Comparison of ENCODE assay signal across 8 cellular contexts in the genomic region with DNA sequence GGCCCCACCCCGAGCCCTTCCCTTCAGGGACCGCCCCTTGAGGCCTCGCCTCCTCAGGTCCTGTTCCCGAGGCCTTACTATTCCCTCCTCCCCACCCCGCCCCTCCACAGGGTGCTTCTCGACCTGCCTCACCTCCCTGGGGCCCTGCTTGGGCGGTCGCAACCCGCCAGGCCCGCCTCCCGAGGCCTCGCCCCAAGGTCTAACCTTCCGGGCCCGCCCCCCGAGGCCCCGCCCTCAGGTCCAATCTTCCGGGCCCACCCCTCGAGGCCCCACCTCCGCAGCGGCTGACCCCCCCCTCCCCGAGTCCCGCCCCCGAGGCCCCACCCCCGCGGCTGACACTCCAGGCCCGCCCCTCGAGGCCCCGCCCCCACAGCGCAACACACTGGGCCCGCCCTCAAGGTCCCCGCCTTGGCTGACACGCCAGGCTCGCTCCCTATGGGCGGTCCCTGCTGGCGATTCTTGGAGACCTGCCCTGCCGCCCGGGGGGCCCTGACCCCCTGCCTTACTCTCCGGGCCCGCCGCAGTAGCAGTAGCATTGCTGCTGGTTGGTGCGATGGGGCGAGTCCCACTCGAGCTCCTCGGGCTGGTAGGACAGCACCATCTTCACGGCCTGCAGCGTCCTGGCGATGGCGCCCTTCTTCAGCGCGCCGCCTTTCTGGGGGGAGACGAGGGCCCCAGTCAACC. TPM values are rescaled to one million over a fixed set of nuclear protein-coding genes. Genes with fewer than 3 reads are reported as not detected.
DNase-seq lines count a peak whose midpoint lies in the region; FAIRE-seq and TF ChIP-seq lines count a peak whose summit lies in the region.

No MANE protein-coding gene starts in this region.

- no peaks in the 10 kb centered on the region for H4K20me1 ChIP-seq in keratinocyte (ENCODE audit: control insufficient read depth, extremely low read depth, insufficient read depth, low read length)

- CTCF ChIA-PET in HEK293 (lab: Yijun Ruan, JAX): interaction anchor here (0.6 to 1.3 kb wide), 5 partner anchors 10 to 103 kb away, joined by 3 to 4 read pairs (median 3); no protein-coding TSS in a partner anchor

- H3K4me1 ChIP-seq in HEK293 (ENCODE audit: control insufficient read depth, insufficient read depth, low read length) (no peaks in the 10 kb centered on the region), keratinocyte (ENCODE audit: control insufficient read depth, extremely low read depth, insufficient read depth, low read length) (peaks cover 21% of the 10 kb centered on the region)

- TF ChIP-seq CTCF in HEK293 (tag by site-specific recombination; IDR thresholded peaks at IDR 0.05) (peak; percentile 73), keratinocyte (optimal IDR thresholded peaks at IDR 0.05 in 1 of 3, IDR thresholded peaks at IDR 0.05 in 1 of 3, conservative IDR thresholded peaks at IDR 0.05 in 1 of 3; ENCODE audit: extremely low read depth in 1 of 3, insufficient read depth in 2 of 3, low read length in 3 of 3) (peak; percentile 43 to 84 (median 70))

- no peaks in the 10 kb centered on the region for H3K27me3 ChIP-seq in keratinocyte (ENCODE audit: control insufficient read depth, extremely low read depth, insufficient read depth, low read length)

- peak; percentile 98 for DNase-seq in NAMALWA (ENCODE audit: low spot score)
- peak; percentile 98 to 99 (median 99) for DNase-seq in activated CD4-positive, CD25-positive, alpha-beta regulatory T cell (lab: John Stamatoyannopoulos, UW)
- peak; percentile 95 for DNase-seq in central memory CD4-positive, alpha-beta T cell
- DNase-seq in keratinocyte (ENCODE audit: low read depth, low spot score): peak; percentile 94
- DNase-seq in stimulated activated CD4-positive, alpha-beta T cell treated with anti-CD3 and anti-CD28 coated beads, Interleukin-12 subunit alpha, Interleukin-12 subunit beta, amount 100 ng/mL, for 48 hours (ENCODE audit: low read depth in 2 of 3, low spot score in 1 of 3): peak; percentile 95 to 97 (median 96)
- DNase-seq in KG1 (lab: John Stamatoyannopoulos, UW): no peak

- no peaks in the 10 kb centered on the region for H3K9me3 ChIP-seq in HEK293 (ENCODE audit: control insufficient read depth, insufficient read depth, low read depth, low read length)
- H3K9me3 ChIP-seq in keratinocyte (ENCODE audit: control insufficient read depth, low read depth, low read length): no peaks in the 10 kb centered on the region

- peak overlapping the region; percentile 69 for H3K9ac ChIP-seq in keratinocyte (ENCODE audit: control insufficient read depth, extremely low read depth, insufficient read depth, low read length)

- H3K9me1 ChIP-seq in keratinocyte (ENCODE audit: control insufficient read depth, extremely low read depth, insufficient read depth, low read length): no peaks in the 10 kb centered on the region

- H3K4me3 ChIP-seq in HEK293 (ENCODE audit: low read depth, low read length) (peak overlapping the region; percentile 20), keratinocyte (ENCODE audit: control insufficient read depth in 2 of 3, extremely low read depth in 1 of 3, insufficient read depth in 2 of 3, low read depth in 1 of 3, low read length in 3 of 3) (peak overlapping the region; percentile 50 to 70 (median 68))

- TF ChIP-seq POLR2A in GM10847 (IDR thresholded peaks at IDR 0.05; ENCODE audit: extremely low read depth, insufficient read length): peak; percentile 31

- H3K27ac ChIP-seq in HEK293 (ENCODE audit: extremely low read depth, low read depth, low read length) (0 out of 2 replicates have a peak overlapping the region, but pooled peaks have one; percentile 12), keratinocyte (ENCODE audit: control insufficient read depth, insufficient read depth, low read length) (peak overlapping the region; percentile 85)

- H3K79me2 ChIP-seq in keratinocyte (ENCODE audit: control insufficient read depth, insufficient read depth, low read length): no peaks in the 10 kb centered on the region

- dilution Hi-C loops in keratinocyte (cut with MboI; ENCODE audit: extremely low pct_ligation_motif_present, low sequenced_read_pairs): no loop called here

- peak overlapping the region; percentile 94 for H2AFZ ChIP-seq in keratinocyte (ENCODE audit: control insufficient read depth, low read length)

- POLR2A ChIA-PET in HEK293 (lab: Yijun Ruan, JAX): interaction anchor here (1.4 to 2.3 kb wide), 2 partner anchors 9 to 75 kb away, joined by 5 to 11 read pairs; a partner anchor contains a TSS

- FAIRE-seq in keratinocyte (lab: Jason Lieb, UNC): no peak

- H3K36me3 ChIP-seq in HEK293 (ENCODE audit: control insufficient read depth in 2 of 2, insufficient read depth in 1 of 2, low read length in 2 of 2) (peaks cover 0 to 53% of the 10 kb centered on the region in 2 experiments; a peak in 2 of 3 replicates), keratinocyte (ENCODE audit: control insufficient read depth in 2 of 2, extremely low read depth in 1 of 2, insufficient read depth in 2 of 2, low read length in 2 of 2) (peaks cover 1 to 40% of the 10 kb centered on the region in 2 experiments)

- H3K4me2 ChIP-seq in keratinocyte (ENCODE audit: control insufficient read depth, extremely low read depth, insufficient read depth, low read depth, low read length): peak overlapping the region; percentile 89

TF ChIP-seq in HEK293, 187 proteins besides CTCF, POLR2A, EP300 and RAD21 (continues in another document):
- TF ChIP-seq ZNF335 (tag by site-specific recombination; conservative IDR thresholded peaks at IDR 0.05) (peak; percentile 85), KLF10 (tag by site-specific recombination; IDR thresholded peaks at IDR 0.05) (no peak), HOXA7 (CRISPR knock-in tag; IDR thresholded peaks at IDR 0.05; ENCODE audit: borderline replicate concordance) (no peak)
- TF ChIP-seq, protein P1, sequence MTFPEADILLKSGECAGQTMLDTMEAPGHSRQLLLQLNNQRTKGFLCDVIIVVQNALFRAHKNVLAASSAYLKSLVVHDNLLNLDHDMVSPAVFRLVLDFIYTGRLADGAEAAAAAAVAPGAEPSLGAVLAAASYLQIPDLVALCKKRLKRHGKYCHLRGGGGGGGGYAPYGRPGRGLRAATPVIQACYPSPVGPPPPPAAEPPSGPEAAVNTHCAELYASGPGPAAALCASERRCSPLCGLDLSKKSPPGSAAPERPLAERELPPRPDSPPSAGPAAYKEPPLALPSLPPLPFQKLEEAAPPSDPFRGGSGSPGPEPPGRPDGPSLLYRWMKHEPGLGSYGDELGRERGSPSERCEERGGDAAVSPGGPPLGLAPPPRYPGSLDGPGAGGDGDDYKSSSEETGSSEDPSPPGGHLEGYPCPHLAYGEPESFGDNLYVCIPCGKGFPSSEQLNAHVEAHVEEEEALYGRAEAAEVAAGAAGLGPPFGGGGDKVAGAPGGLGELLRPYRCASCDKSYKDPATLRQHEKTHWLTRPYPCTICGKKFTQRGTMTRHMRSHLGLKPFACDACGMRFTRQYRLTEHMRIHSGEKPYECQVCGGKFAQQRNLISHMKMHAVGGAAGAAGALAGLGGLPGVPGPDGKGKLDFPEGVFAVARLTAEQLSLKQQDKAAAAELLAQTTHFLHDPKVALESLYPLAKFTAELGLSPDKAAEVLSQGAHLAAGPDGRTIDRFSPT (tag by site-specific recombination; IDR thresholded peaks at IDR 0.05): peak; percentile 56; the same call in 1 of the 2 replicates

RNA-seq across cellular contexts. Expression of a gene that starts 8.2 kb away (rescaled TPM):
- polyA plus RNA-seq in keratinocyte: 7.3 to 31.4 TPM (median 11.7 TPM) in 3 replicates
- polyA plus RNA-seq in keratinocyte (2011; ENCODE audit: low read depth): 5.5 TPM
- polyA plus RNA-seq in keratinocyte (2011; cell fraction: cytosol; rRNA removed): 10.0 and 13.5 TPM in 2 replicates
- polyA plus RNA-seq in keratinocyte (2011; cell fraction: nucleus; rRNA removed): 8.5 and 9.0 TPM in 2 replicates
- 4.6 and 24.5 TPM in 2 replicates for polyA plus RNA-seq in keratinocyte (2012; ENCODE audit: low replicate concordance)
- 7.7 to 63.6 TPM (median 20.9 TPM) in 3 replicates for polyA minus RNA-seq in keratinocyte
- polyA minus RNA-seq in keratinocyte (2011; cell fraction: cytosol; rRNA and poly(A)+ RNA removed): 18.2 TPM
- polyA minus RNA-seq in keratinocyte (2011; cell fraction: nucleus; rRNA and poly(A)+ RNA removed): 4.7 and 5.7 TPM in 2 replicates

RNA-seq across cellular contexts. Expression of a gene that starts 26.1 kb away (rescaled TPM):
- polyA plus RNA-seq in keratinocyte: 39.4 to 55.2 TPM (median 41.6 TPM) in 3 replicates
- polyA plus RNA-seq in keratinocyte (2011; ENCODE audit: low read depth): 39.4 TPM
- 30.9 and 59.7 TPM in 2 replicates for polyA plus RNA-seq in keratinocyte (2011; cell fraction: cytosol; rRNA removed)
- polyA plus RNA-seq in keratinocyte (2011; cell fraction: nucleus; rRNA removed): 35.6 and 44.6 TPM in 2 replicates
- polyA plus RNA-seq in keratinocyte (2012; ENCODE audit: low replicate concordance): 20.5 and 31.8 TPM in 2 replicates
- 14.5 to 47.0 TPM (median 32.2 TPM) in 3 replicates for polyA minus RNA-seq in keratinocyte
- polyA minus RNA-seq in keratinocyte (2011; cell fraction: cytosol; rRNA and poly(A)+ RNA removed): 74.6 TPM
- 21.2 and 34.3 TPM in 2 replicates for polyA minus RNA-seq in keratinocyte (2011; cell fraction: nucleus; rRNA and poly(A)+ RNA removed)

RNA-seq across cellular contexts. Expression of a gene that starts 57.8 kb away (rescaled TPM):
- 0.71 to 2.5 TPM (median 1.2 TPM) in 3 replicates for polyA plus RNA-seq in keratinocyte
- 1.1 TPM for polyA plus RNA-seq in keratinocyte (2011; ENCODE audit: low read depth)
- polyA plus RNA-seq in keratinocyte (2011; cell fraction: cytosol; rRNA removed): 0.26 and 0.43 TPM in 2 replicates
- 9.9 and 11.7 TPM in 2 replicates for polyA plus RNA-seq in keratinocyte (2011; cell fraction: nucleus; rRNA removed)
- 0.54 and 1.9 TPM in 2 replicates for polyA plus RNA-seq in keratinocyte (2012; ENCODE audit: low replicate concordance)
- 0.43 to 1.2 TPM (median 1.1 TPM) in 3 replicates for polyA minus RNA-seq in keratinocyte
- 0.58 TPM for polyA minus RNA-seq in keratinocyte (2011; cell fraction: cytosol; rRNA and poly(A)+ RNA removed)
- polyA minus RNA-seq in keratinocyte (2011; cell fraction: nucleus; rRNA and poly(A)+ RNA removed): 1.3 and 2.0 TPM in 2 replicates
